Comparison of ENCODE assay signal across 25 cellular contexts in the genomic region with DNA sequence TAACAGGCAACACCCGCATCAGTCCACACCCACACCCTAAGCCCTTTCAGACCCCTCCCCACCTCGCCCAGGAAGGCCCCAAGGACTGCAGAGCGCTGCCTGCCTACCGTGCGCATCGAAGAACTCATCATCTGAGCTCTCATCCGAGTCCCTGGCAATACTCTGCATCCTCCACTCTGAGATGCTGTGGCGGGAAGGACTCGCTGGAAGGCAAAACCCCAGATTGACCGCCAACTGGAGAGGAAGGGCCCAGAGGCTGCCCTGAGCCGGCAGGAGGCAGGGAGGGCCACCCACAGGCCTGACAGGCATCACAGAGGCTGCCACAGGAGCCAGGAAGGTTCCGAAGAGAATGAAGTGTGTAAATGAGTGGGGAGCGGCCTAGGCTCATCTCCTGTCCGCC.
"Had no signal": no experiment of that assay in that cellular context is flagged by ENCODE, and none has a peak within 500 bp of the region (broad histone marks: within the 10 kb centered on the region; RNA-seq: fewer than 3 reads in every experiment).

No MANE protein-coding gene starts in this region.

- H3K4me1 ChIP-seq: left lung, parathyroid adenoma, psoas muscle, suprapubic skin, tibial artery, upper lobe of left lung had no signal

- H3K9ac ChIP-seq: parathyroid adenoma had no signal

- H3K27me3 ChIP-seq: left lung, suprapubic skin, tibial artery, upper lobe of left lung had no signal

- H3K4me3 ChIP-seq: left lung, lung, psoas muscle, skin epidermis, suprapubic skin, thoracic aorta, tibial artery, upper lobe of left lung had no signal

- H3K36me3 Mint-ChIP-seq: mesothelial cell of epicardium, naive B cell, natural killer cell had no signal

- H3K9me3 ChIP-seq: left lung, psoas muscle, suprapubic skin, thoracic aorta, tibial artery, upper lobe of left lung had no signal

- H3K9me3 Mint-ChIP-seq: immature natural killer cell; mesothelial cell of epicardium; naive B cell; natural killer cell; stimulated activated naive CD8-positive, alpha-beta T cell treated with anti-CD3 and anti-CD28 coated beads, Interleukin-15, Interleukin-2, amounts not matched to agents 100 ng/mL and 50 ng/mL, for 24 hours had no signal

- H3K4me1 Mint-ChIP-seq: immature natural killer cell, naive B cell had no signal

- DNase-seq: head of caudate nucleus; hypothalamus; immature natural killer cell; kidney; left colon; mesendoderm; naive B cell; natural killer cell; nucleus accumbens; stimulated activated CD4-positive, alpha-beta T cell treated with anti-CD3 and anti-CD28 coated beads, Interleukin-12 subunit alpha, Interleukin-12 subunit beta, amount 100 ng/mL, for 4 hours; stimulated activated CD4-positive, alpha-beta T cell treated with anti-CD3 and anti-CD28 coated beads, Interleukin-15, amount 100 ng/mL, for 24 hours; stimulated activated CD4-positive, alpha-beta T cell treated with anti-CD3 and anti-CD28 coated beads, Interleukin-2, amount 100 ng/mL, for 24 hours; stimulated activated CD4-positive, alpha-beta T cell treated with anti-CD3 and anti-CD28 coated beads, Interleukin-4, amount 100 ng/mL, for 1 hour; stimulated activated naive CD4-positive, alpha-beta T cell; tibial artery; upper lobe of left lung had no signal

- H2AFZ ChIP-seq: parathyroid adenoma had no signal

- H3K27ac ChIP-seq: left lung, parathyroid adenoma, psoas muscle, skin epidermis, suprapubic skin, thoracic aorta, tibial artery, upper lobe of left lung had no signal

- H3K79me2 ChIP-seq: parathyroid adenoma had no signal

- H3K4me3 Mint-ChIP-seq: immature natural killer cell; mesothelial cell of epicardium; naive B cell; natural killer cell; stimulated activated naive CD8-positive, alpha-beta T cell treated with anti-CD3 and anti-CD28 coated beads, Interleukin-15, Interleukin-2, amounts not matched to agents 100 ng/mL and 50 ng/mL, for 24 hours had no signal

- H3K27ac Mint-ChIP-seq: mesothelial cell of epicardium; natural killer cell; stimulated activated naive CD8-positive, alpha-beta T cell treated with anti-CD3 and anti-CD28 coated beads, Interleukin-15, Interleukin-2, amounts not matched to agents 100 ng/mL and 50 ng/mL, for 24 hours had no signal

- H3K27me3 Mint-ChIP-seq: naive B cell; stimulated activated naive CD8-positive, alpha-beta T cell treated with anti-CD3 and anti-CD28 coated beads, Interleukin-15, Interleukin-2, amounts not matched to agents 100 ng/mL and 50 ng/mL, for 24 hours had no signal
